Comparison of ENCODE assay signal across 9 cellular contexts in the genomic region with DNA sequence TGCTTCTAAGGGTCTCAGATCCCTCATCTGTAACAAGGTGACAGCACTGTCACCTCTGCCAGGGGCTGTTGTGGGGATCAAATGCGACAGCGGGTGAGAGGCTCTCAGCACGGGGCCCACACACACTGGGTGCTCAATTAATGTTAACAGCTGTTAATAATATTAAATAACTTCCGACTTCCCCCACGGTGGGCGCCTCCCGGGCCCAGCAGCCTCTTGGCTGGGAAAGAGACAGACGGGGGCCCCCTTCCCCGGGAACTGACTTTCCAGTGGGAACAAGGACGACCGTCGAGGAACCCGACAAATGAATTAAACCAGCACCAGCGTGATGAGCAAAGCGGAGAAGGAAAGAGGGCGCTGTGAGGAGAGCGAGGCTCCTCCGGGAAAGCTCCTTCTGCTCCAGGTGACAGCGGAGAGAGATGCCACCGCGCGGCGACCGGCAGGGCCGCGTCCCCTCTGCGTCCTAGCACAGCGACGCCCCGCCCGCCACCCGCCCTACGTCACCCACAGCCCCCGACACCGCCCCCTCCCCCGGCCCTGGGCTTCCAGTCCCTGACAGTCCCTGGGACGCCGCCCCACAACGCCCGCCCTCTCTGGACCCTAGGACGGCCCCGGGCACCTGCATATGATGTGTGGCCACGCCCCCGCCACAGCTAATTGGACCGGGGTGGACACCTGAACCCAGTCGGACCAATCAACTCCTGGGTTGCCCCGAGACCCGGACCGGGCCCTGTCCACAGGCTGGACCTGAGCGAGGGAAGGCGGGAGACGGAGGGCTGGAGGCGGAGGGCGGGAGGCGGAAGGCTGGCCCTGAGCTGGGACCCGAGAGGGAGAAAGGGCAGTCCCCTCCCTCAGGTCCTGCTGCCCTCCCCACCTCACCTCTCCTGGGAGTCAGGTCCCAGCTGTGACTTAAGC. TPM values are rescaled to one million over a fixed set of nuclear protein-coding genes. Genes with fewer than 3 reads are reported as not detected.
DNase-seq lines count a peak whose midpoint lies in the region; ATAC-seq and TF ChIP-seq lines count a peak whose summit lies in the region.
"Had no signal": no experiment of that assay in that cellular context is flagged by ENCODE, and none has a peak within 500 bp of the region (broad histone marks: within the 10 kb centered on the region; RNA-seq: fewer than 3 reads in every experiment).

No MANE protein-coding gene starts in this region.

- H3K4me1 ChIP-seq in HUES64 (ENCODE audit: insufficient read depth, low read length) (peaks cover 16% of the 10 kb centered on the region), Peyer's patch (peaks cover 0 to 7% (median 0%) of the 10 kb centered on the region in 4 donors), esophagus muscularis mucosa (peaks cover 0 to 26% (median 21%) of the 10 kb centered on the region in 4 donors)

- intact Hi-C loops in esophagus muscularis mucosa (cut with DNase I) (no loop called here), posterior vena cava (cut with DNase I) (no loop called here)

- DNase-seq in Peyer's patch: peak in 2 of 3 donors; percentile 91 to 94
- DNase-seq in esophagus muscularis mucosa (ENCODE audit: extremely low spot score): no peak
- DNase-seq in posterior vena cava (ENCODE audit: low spot score): peak; percentile 81
- DNase-seq in MG63: no peak

- no peak for TF ChIP-seq EP300 in esophagus muscularis mucosa (IDR thresholded peaks at IDR 0.05)

- peak in 1 of 6 experiments; percentile 37 for TF ChIP-seq CTCF in Peyer's patch (IDR thresholded peaks at IDR 0.05)
- no peak for TF ChIP-seq CTCF in esophagus muscularis mucosa (IDR thresholded peaks at IDR 0.05)

- 2% methylated on average over 53 of the region's 56 CpGs for WGBS in HUES64
- WGBS in esophagus muscularis mucosa: 23% methylated on average over 25 of the region's 56 CpGs

- peak overlapping the region; percentile 59 for H3K4me3 ChIP-seq in HUES64 (ENCODE audit: low read length)
- peak overlapping the region in 3 of 4 donors; percentile 18 to 35 (median 20) for H3K4me3 ChIP-seq in Peyer's patch
- H3K4me3 ChIP-seq in esophagus muscularis mucosa: peak overlapping the region in 3 of 4 donors; percentile 14 to 18 (median 14)
- no peak overlapping the region for H3K4me3 ChIP-seq in MG63

- H3K27me3 ChIP-seq in HUES64 (ENCODE audit: insufficient read depth, low read length): peaks cover 14% of the 10 kb centered on the region
- peaks cover 0 to 9% of the 10 kb centered on the region in 2 donors for H3K27me3 ChIP-seq in Peyer's patch
- peaks cover 0 to 37% (median 15%) of the 10 kb centered on the region in 4 donors for H3K27me3 ChIP-seq in esophagus muscularis mucosa
- no peaks in the 10 kb centered on the region for H3K27me3 ChIP-seq in MG63

- H3K27ac ChIP-seq in HUES64 (ENCODE audit: low read depth, low read length) (peak overlapping the region; percentile 47; the same call in 1 of the 2 replicates), Peyer's patch (peak overlapping the region in 1 of 4 donors; percentile 23), esophagus muscularis mucosa (replicated peaks in 1 of 4) (no peak overlapping the region)

- TF ChIP-seq POLR2A in Peyer's patch (IDR thresholded peaks at IDR 0.05) (peak in 1 of 2 donors; percentile 44), esophagus muscularis mucosa (IDR thresholded peaks at IDR 0.05; ENCODE audit: low read depth) (no peak)

- H3K36me3 ChIP-seq in HUES64 (ENCODE audit: insufficient read depth, low read length) (no peaks in the 10 kb centered on the region), Peyer's patch (no peaks in the 10 kb centered on the region), esophagus muscularis mucosa (no peaks in the 10 kb centered on the region), MG63 (no peaks in the 10 kb centered on the region)

- ATAC-seq in GM18868 (IDR thresholded peaks at IDR 0.05; ENCODE audit: unreplicated experiment) (no peak), HG02759 (IDR thresholded peaks at IDR 0.05; ENCODE audit: unreplicated experiment) (no peak), GM18519 (IDR thresholded peaks at IDR 0.05; ENCODE audit: low FRiP score, unreplicated experiment) (no peak)

- H3K9me3 ChIP-seq in HUES64 (ENCODE audit: insufficient read depth, low read depth, low read length) (0 out of 2 replicates have a peak, but pooled peaks cover 4% of the 10 kb centered on the region), Peyer's patch (peaks cover 0 to 1% (median 0%) of the 10 kb centered on the region in 4 donors), esophagus muscularis mucosa (no peaks in the 10 kb centered on the region), MG63 (no peaks in the 10 kb centered on the region)

- H3K9ac ChIP-seq in HUES64 (ENCODE audit: low read depth, low read length): peak overlapping the region; percentile 42; the same call in 1 of the 2 replicates

RNA-seq across cellular contexts. Expression of gene MATN1, which starts 38.2 kb away (rescaled TPM):
- not detected for polyA plus RNA-seq in HUES64 (2013, experiment 1 of 2)
- not detected for polyA plus RNA-seq in HUES64 (2013, experiment 2 of 2)
- total RNA-seq in Peyer's patch (not detected), esophagus muscularis mucosa (not detected), posterior vena cava (not detected)
- not detected in 2 replicates for total RNA-seq in MG63 (2014; rRNA removed; shearing (Covaris generic); ENCODE audit: low replicate concordance)
- total RNA-seq: myocyte had no signal

Comparison
In these comparisons a context has a peak if more than half of its experiments do, and no peak if none do; other contexts are left out.
1. DNase-seq: peak in Peyer's patch (2 of 3) and posterior vena cava (single experiment); none in esophagus muscularis mucosa (single experiment) and MG63 (single experiment).